ENCODE assay signal across 29 cellular contexts in genomic region chr10:22368976-22369375, GRCh38. TPM values are rescaled to one million over a fixed set of nuclear protein-coding genes. Genes with fewer than 3 reads are reported as not detected.
"Had no signal": no experiment of that assay in that cellular context is flagged by ENCODE, and none has a peak within 500 bp of the region (broad histone marks: within the 10 kb centered on the region; RNA-seq: fewer than 3 reads in every experiment).

No MANE protein-coding gene starts in this region.

- H3K36me3 Mint-ChIP-seq: activated naive CD4-positive, alpha-beta T cell treated with anti-CD3 and anti-CD28 coated beads, Interleukin-2, amount 10 ng/mL, durations not matched to agents 7 days and 5 days; T-cell had no signal

- H3K4me1 ChIP-seq: colonic mucosa had no signal

- ATAC-seq: Panc1, Right ventricle myocardium inferior, T-cell had no signal

- H3K27ac Mint-ChIP-seq: activated naive CD4-positive, alpha-beta T cell treated with anti-CD3 and anti-CD28 coated beads, Interleukin-2, amount 10 ng/mL, durations not matched to agents 7 days and 5 days; activated naive CD8-positive, alpha-beta T cell treated with anti-CD3 and anti-CD28 coated beads for 36 hours; activated T-cell treated with anti-CD3 and anti-CD28 coated beads, Interleukin-2, amount 50 U/mL, for 72 hours; activated T-helper 2 cell treated with anti-CD3 and anti-CD28 coated beads, Interferon-gamma antibody, Interleukin-2, Interleukin-4, amounts not matched to agents 10 μg/mL and 5 μg/mL and 100 μg/mL, durations not matched to agents 14 hours and 24 hours and 36 hours; T-cell had no signal

- H3K4me3 Mint-ChIP-seq: activated naive CD4-positive, alpha-beta T cell treated with anti-CD3 and anti-CD28 coated beads, Interleukin-2, amount 10 ng/mL, durations not matched to agents 7 days and 5 days; activated naive CD8-positive, alpha-beta T cell treated with anti-CD3 and anti-CD28 coated beads for 36 hours; activated T-cell treated with anti-CD3 and anti-CD28 coated beads, Interleukin-2, amount 50 U/mL, for 72 hours; T-cell had no signal

- H3K9me3 Mint-ChIP-seq: activated naive CD4-positive, alpha-beta T cell treated with anti-CD3 and anti-CD28 coated beads, Interleukin-2, amount 10 ng/mL, durations not matched to agents 7 days and 5 days; activated T-cell treated with anti-CD3 and anti-CD28 coated beads, Interleukin-2, amount 50 U/mL, for 72 hours; activated T-helper 2 cell treated with anti-CD3 and anti-CD28 coated beads, Interferon-gamma antibody, Interleukin-2, Interleukin-4, amounts not matched to agents 10 μg/mL and 5 μg/mL and 100 μg/mL, durations not matched to agents 14 hours and 24 hours and 36 hours; T-cell had no signal

- H3K27me3 ChIP-seq: colonic mucosa had no signal

- H3K27ac ChIP-seq: colonic mucosa, SK-N-MC had no signal

- H3K9me3 ChIP-seq: colonic mucosa had no signal

- H3K4me3 ChIP-seq: colonic mucosa, SK-N-MC had no signal

- DNase-seq: activated CD4-positive, alpha-beta T cell treated with anti-CD3 and anti-CD28 coated beads for 48 hours; activated CD4-positive, alpha-beta T cell treated with anti-CD3 and anti-CD28 coated beads, Interleukin-2, amount 50 U/mL, for 48 hours; activated gamma-delta T cell treated with Interleukin-2 at 50 U/mL for 16 hours; activated naive CD4-positive, alpha-beta T cell treated with anti-CD3 and anti-CD28 coated beads, Interleukin-2, amount 10 ng/mL, durations not matched to agents 7 days and 5 days; activated naive CD8-positive, alpha-beta T cell treated with anti-CD3 and anti-CD28 coated beads for 36 hours; activated T-cell treated with anti-CD3 and anti-CD28 coated beads, Interleukin-2, amount 50 U/mL, for 72 hours; colonic mucosa; KG1; NCI-H1105; NCI-H1436 treated with DMSO at 0.1 percent for 48 hours; NCI-H187 treated with DMSO at 0.1 percent for 48 hours; NCI-H2081 treated with DMSO at 0.1 percent for 48 hours; NCI-H2227 treated with DMSO at 0.1 percent for 48 hours; NCI-H526; NCI-H774; RPMI8226; T-cell; T-helper 2 cell; T1000 had no signal

- H3K36me3 ChIP-seq: colonic mucosa had no signal

- FAIRE-seq: TTC549 had no signal

RNA-seq across cellular contexts. Expression of gene SPAG6, which starts 23.7 kb away (rescaled TPM):
- total RNA-seq: activated naive CD8-positive, alpha-beta T cell treated with anti-CD3 and anti-CD28 coated beads for 36 hours; cardiac septum; colonic mucosa; LHCN-M2; MCF 10A; NCI-H460; OCI-LY7; Right ventricle myocardium inferior had no signal
